ENCODE assay signal across 9 cellular contexts in genomic region chr6:168150551-168151444, GRCh38.
DNase-seq lines count a peak whose midpoint lies in the region; ATAC-seq and TF ChIP-seq lines count a peak whose summit lies in the region.
"Had no signal": no experiment of that assay in that cellular context is flagged by ENCODE, and none has a peak within 500 bp of the region (broad histone marks: within the 10 kb centered on the region; RNA-seq: fewer than 3 reads in every experiment).

No MANE protein-coding gene starts in this region.

- in situ Hi-C loops in G401 (cut with HindIII; ENCODE audit: low sequenced_read_pairs), result no loop called here

- no peak overlapping the region for H3K4me3 Mint-ChIP-seq in nephron

- H3K9me3 Mint-ChIP-seq in nephron, result no peaks in the 10 kb centered on the region

- H3K27me3 Mint-ChIP-seq in nephron (ENCODE audit: low read depth), result peaks cover 24% of the 10 kb centered on the region

- DNase-seq in AG10803 (ENCODE audit: low read depth), result no peak
- no peak for DNase-seq in LNCaP clone FGC (ENCODE audit: low read depth)
- no peak for DNase-seq in epithelial cell of esophagus (ENCODE audit: low read depth)
- DNase-seq in G401 (ENCODE audit: low spot score), result no peak
- DNase-seq in NCI-H187 treated with DMSO at 0.1 percent for 48 hours (lab: John Stamatoyannopoulos, UW), result no peak
- no peak for DNase-seq in inferior parietal cortex (ENCODE audit: extremely low spot score)

- ATAC-seq in HG02642 (IDR thresholded peaks at IDR 0.05; ENCODE audit: poor library complexity, unreplicated experiment), result no peak

- peak overlapping the region in 1 of 3 experiments; percentile 59 for H3K27ac Mint-ChIP-seq in nephron

- TF ChIP-seq CTCF in AG10803 (conservative IDR thresholded peaks at IDR 0.05; ENCODE audit: low read length) (peak; percentile 31; the same call in 1 of the 2 replicates), LNCaP clone FGC (IDR thresholded peaks at IDR 0.05; ENCODE audit: control insufficient read depth, extremely low read depth, insufficient read depth) (peak; percentile 92), epithelial cell of esophagus (IDR thresholded peaks at IDR 0.05; ENCODE audit: insufficient read depth, low read depth, low read length, missing control alignments) (peak; percentile 27), nephron (IDR thresholded peaks at IDR 0.05; ENCODE audit: unreplicated experiment in 3 of 3) (peak; percentile 75 to 89 (median 76))

- H3K4me1 Mint-ChIP-seq in nephron, result peaks cover 57% of the 10 kb centered on the region

- no peak overlapping the region for H3K4me3 ChIP-seq in AG10803 (ENCODE audit: low read length)
- H3K4me3 ChIP-seq in LNCaP clone FGC (ENCODE audit: low read depth, low read length), result no peak overlapping the region
- H3K4me3 ChIP-seq in epithelial cell of esophagus (ENCODE audit: low read length), result no peak overlapping the region
- H3K4me3 ChIP-seq: coronary artery had no signal

- no peaks in the 10 kb centered on the region for H3K36me3 Mint-ChIP-seq in nephron (ENCODE audit: low read depth)

Comparison
In these comparisons a context has a peak if more than half of its experiments do, and no peak if none do; other contexts are left out.
1. CTCF ChIP-seq: peak in every context shown above with its lines; median percentile 92 in LNCaP clone FGC; 76 in nephron; 31 in AG10803; 27 in epithelial cell of esophagus.